Comparison of ENCODE assay signal across 16 cellular contexts in the genomic region with DNA sequence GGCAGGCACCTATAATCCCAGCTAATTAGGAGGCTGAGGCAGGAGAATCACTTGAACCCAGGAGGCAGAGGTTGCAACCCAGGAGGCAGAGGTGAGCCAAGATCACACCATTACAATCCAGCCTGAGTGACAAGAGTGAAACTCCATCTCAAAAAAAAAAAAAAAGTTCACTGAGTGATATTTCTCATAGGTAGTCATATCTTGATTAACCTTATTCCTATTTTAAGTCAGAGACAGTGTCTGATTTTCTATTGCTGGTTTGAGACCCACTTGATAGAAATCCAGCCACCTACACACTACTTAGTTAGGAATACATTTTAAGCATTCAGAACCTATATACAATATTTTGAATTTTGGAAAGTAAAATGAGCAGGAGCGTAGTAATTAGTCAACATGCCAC.
DNase-seq lines count a peak whose midpoint lies in the region; ATAC-seq lines count a peak whose summit lies in the region.
"Had no signal": no experiment of that assay in that cellular context is flagged by ENCODE, and none has a peak within 500 bp of the region (broad histone marks: within the 10 kb centered on the region; RNA-seq: fewer than 3 reads in every experiment).

No MANE protein-coding gene starts in this region.

- ATAC-seq in GM18502 (IDR thresholded peaks at IDR 0.05; ENCODE audit: poor library complexity, unreplicated experiment) (peak; percentile 44), GM21529 (IDR thresholded peaks at IDR 0.05; ENCODE audit: unreplicated experiment) (peak; percentile 35), HG03469 (IDR thresholded peaks at IDR 0.05; ENCODE audit: unreplicated experiment) (peak; percentile 32)
- ATAC-seq: K562 had no signal

- DNase-seq in NCI-H2196 treated with DMSO at 0.1 percent for 48 hours (lab: John Stamatoyannopoulos, UW; ENCODE audit: unreplicated experiment) (no peak), dedifferentiated amniotic fluid mesenchymal stem cell (ENCODE audit: extremely low spot score) (no peak)
- DNase-seq in activated CD4-positive, alpha-beta T cell treated with anti-CD3 and anti-CD28 coated beads, Interleukin-2, amount 50 U/mL, for 4 hours: no peak
- DNase-seq: ACHN; BE2C; C1 segment of cervical spinal cord; CD4-positive, CD25-positive, alpha-beta regulatory T cell; CD8-positive, alpha-beta memory T cell; COR-L47; GDM1; GM23248; IMR-90 had no signal
